ENCODE assay signal across 14 cellular contexts in the genomic region with DNA sequence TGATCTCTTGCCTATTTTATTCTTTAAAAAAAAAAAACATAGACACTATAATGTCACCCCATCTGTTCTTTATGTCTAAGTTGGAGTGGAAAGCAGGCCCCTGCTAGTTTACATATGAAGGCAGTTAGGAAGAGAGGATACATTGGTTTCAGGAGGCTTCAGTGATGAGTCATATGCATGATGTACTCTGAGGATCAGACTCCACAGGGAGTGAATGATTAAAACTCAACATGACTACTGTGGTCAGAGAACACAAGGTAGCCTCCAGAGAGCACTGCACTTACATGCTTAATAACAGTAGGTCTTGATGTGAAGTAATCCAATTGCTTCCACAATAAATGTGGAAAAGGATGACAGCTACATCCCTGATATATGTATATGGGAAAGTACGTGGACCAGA. TPM values are rescaled to one million over a fixed set of nuclear protein-coding genes. Genes with fewer than 3 reads are reported as not detected.
DNase-seq lines count a peak whose midpoint lies in the region; ATAC-seq and TF ChIP-seq lines count a peak whose summit lies in the region.
"Had no signal": no experiment of that assay in that cellular context is flagged by ENCODE, and none has a peak within 500 bp of the region (broad histone marks: within the 10 kb centered on the region; RNA-seq: fewer than 3 reads in every experiment).

No MANE protein-coding gene starts in this region.

- peak; percentile 52 for ATAC-seq in stimulated activated naive CD8-positive, alpha-beta T cell treated with anti-CD3 and anti-CD28 coated beads, Interleukin-15, Interleukin-2, amounts not matched to agents 100 U/mL and 50 U/mL, for 24 hours
- ATAC-seq in stimulated activated naive CD8-positive, alpha-beta T cell treated with anti-CD3 and anti-CD28 coated beads, Interleukin-15, amount 100 ng/mL, for 72 hours, result no peak
- peak; percentile 94 for ATAC-seq in RWPE2 (ENCODE audit: low read depth)
- ATAC-seq: heart right ventricle had no signal

- no peaks in the 10 kb centered on the region for H3K36me3 ChIP-seq in RWPE2 (ENCODE audit: low read depth)
- H3K36me3 ChIP-seq: HAP-1, heart right ventricle had no signal

- H3K4me3 ChIP-seq in RWPE2 (ENCODE audit: severe bottlenecking), result no peak overlapping the region
- H3K4me3 ChIP-seq in foreskin fibroblast (ENCODE audit: low read depth in 1 of 2, low read length in 2 of 2), result no peak overlapping the region
- H3K4me3 ChIP-seq: HAP-1, heart right ventricle had no signal

- no peak overlapping the region for H3K27ac ChIP-seq in RWPE2 (ENCODE audit: poor library complexity, severe bottlenecking)
- H3K27ac ChIP-seq in substantia nigra (ENCODE audit: low read depth, low read length, poor library complexity, severe bottlenecking), result no peak overlapping the region
- H3K27ac ChIP-seq: heart right ventricle had no signal

- TF ChIP-seq CTCF in RWPE2 (IDR thresholded peaks at IDR 0.05; ENCODE audit: poor library complexity, severe bottlenecking) (no peak), foreskin fibroblast (IDR thresholded peaks at IDR 0.05; ENCODE audit: low read depth, low read length) (no peak)

- no peaks in the 10 kb centered on the region for H3K4me1 ChIP-seq in RWPE2 (ENCODE audit: insufficient read depth, poor library complexity, severe bottlenecking)
- H3K4me1 ChIP-seq: HAP-1, heart right ventricle had no signal

- H3K36me3 Mint-ChIP-seq in immature natural killer cell, result no peaks in the 10 kb centered on the region

- peaks cover 0 to 18% of the 10 kb centered on the region in 2 donors for H3K9me3 Mint-ChIP-seq in stimulated activated naive CD8-positive, alpha-beta T cell treated with anti-CD3 and anti-CD28 coated beads, Interleukin-15, amount 100 ng/mL, for 72 hours
- H3K9me3 Mint-ChIP-seq in immature natural killer cell, result peaks cover 0 to 3% (median 0%) of the 10 kb centered on the region in 6 donors

- peaks cover 41% of the 10 kb centered on the region for H3K27me3 Mint-ChIP-seq in stimulated activated naive CD8-positive, alpha-beta T cell treated with anti-CD3 and anti-CD28 coated beads, Interleukin-15, amount 100 ng/mL, for 72 hours
- peaks cover 0 to 12% (median 6%) of the 10 kb centered on the region in 3 donors for H3K27me3 Mint-ChIP-seq in immature natural killer cell (ENCODE audit: low read depth in 3 of 3)

- DNase-seq in stimulated activated naive CD8-positive, alpha-beta T cell treated with anti-CD3 and anti-CD28 coated beads, Interleukin-15, Interleukin-2, amounts not matched to agents 100 U/mL and 50 U/mL, for 24 hours, result no peak
- DNase-seq in stimulated activated naive CD8-positive, alpha-beta T cell treated with anti-CD3 and anti-CD28 coated beads, Interleukin-15, amount 100 ng/mL, for 72 hours, result no peak
- no peak for DNase-seq in RWPE2 (ENCODE audit: low spot score)
- DNase-seq in foreskin fibroblast, result peak; percentile 14 to 30
- no peak for DNase-seq in substantia nigra (lab: John Stamatoyannopoulos, UW)
- DNase-seq in NCI-H1436 (lab: John Stamatoyannopoulos, UW), result no peak
- no peak for DNase-seq in NOMO-1 treated with dmso at 0.1 percent for 144 hours (lab: John Stamatoyannopoulos, UW; ENCODE audit: unreplicated experiment)
- no peak for DNase-seq in immature natural killer cell
- DNase-seq: activated CD8-positive, alpha-beta memory T cell treated with anti-CD3 and anti-CD28 coated beads, Interleukin-2, amount 50 U/mL, for 4 hours; DMS79 treated with DMSO at 0.1 percent for 48 hours; heart right ventricle; NCI-H146; NCI-H774 had no signal

- H3K9me3 ChIP-seq in RWPE2 (ENCODE audit: severe bottlenecking), result no peaks in the 10 kb centered on the region
- H3K9me3 ChIP-seq: HAP-1 had no signal

- no peaks in the 10 kb centered on the region for H3K4me1 Mint-ChIP-seq in stimulated activated naive CD8-positive, alpha-beta T cell treated with anti-CD3 and anti-CD28 coated beads, Interleukin-15, amount 100 ng/mL, for 72 hours
- H3K4me1 Mint-ChIP-seq in immature natural killer cell, result no peaks in the 10 kb centered on the region

- no peak overlapping the region for H3K4me3 Mint-ChIP-seq in stimulated activated naive CD8-positive, alpha-beta T cell treated with anti-CD3 and anti-CD28 coated beads, Interleukin-15, amount 100 ng/mL, for 72 hours
- H3K4me3 Mint-ChIP-seq in immature natural killer cell, result no peak overlapping the region

- no peaks in the 10 kb centered on the region for H3K27me3 ChIP-seq in RWPE2 (ENCODE audit: insufficient read depth, poor library complexity, severe bottlenecking)

- no peak overlapping the region for H3K27ac Mint-ChIP-seq in stimulated activated naive CD8-positive, alpha-beta T cell treated with anti-CD3 and anti-CD28 coated beads, Interleukin-15, amount 100 ng/mL, for 72 hours
- H3K27ac Mint-ChIP-seq in immature natural killer cell, result no peak overlapping the region

RNA-seq across cellular contexts. Expression of gene FSTL4, which starts 22.7 kb away (rescaled TPM):
- polyA plus RNA-seq in immature natural killer cell, result not detected

Comparison
In these comparisons a context has a peak if more than half of its experiments do, and no peak if none do; other contexts are left out.
1. DNase-seq: peak in foreskin fibroblast (2 of 2); none in stimulated activated naive CD8-positive, alpha-beta T cell treated with anti-CD3 and anti-CD28 coated beads, Interleukin-15, Interleukin-2, amounts not matched to agents 100 U/mL and 50 U/mL, for 24 hours (single experiment), stimulated activated naive CD8-positive, alpha-beta T cell treated with anti-CD3 and anti-CD28 coated beads, Interleukin-15, amount 100 ng/mL, for 72 hours (0 of 2), RWPE2 (single experiment), substantia nigra (0 of 49), NCI-H1436 (single experiment), NOMO-1 treated with dmso at 0.1 percent for 144 hours (single experiment) and immature natural killer cell (0 of 3).